1 cellular context compared by ENCODE assay signal in genomic region chr3:138338816-138339215, GRCh38.
TF ChIP-seq lines count a peak whose summit lies in the region.

No MANE protein-coding gene starts in this region.

TF ChIP-seq in WTC11, 78 proteins besides CTCF, POLR2A, EP300 and RAD21:
- no peak for TF ChIP-seq JUN (CRISPR knock-in tag; IDR thresholded peaks at IDR 0.05)
- TF ChIP-seq NFATC4 (CRISPR knock-in tag; IDR thresholded peaks at IDR 0.05): no peak
- no peak for TF ChIP-seq GABPB1 (CRISPR knock-in tag; IDR thresholded peaks at IDR 0.05)
- no peak for TF ChIP-seq NFYB (CRISPR knock-in tag; conservative IDR thresholded peaks at IDR 0.05; ENCODE audit: low read depth)
